In the genomic region with DNA sequence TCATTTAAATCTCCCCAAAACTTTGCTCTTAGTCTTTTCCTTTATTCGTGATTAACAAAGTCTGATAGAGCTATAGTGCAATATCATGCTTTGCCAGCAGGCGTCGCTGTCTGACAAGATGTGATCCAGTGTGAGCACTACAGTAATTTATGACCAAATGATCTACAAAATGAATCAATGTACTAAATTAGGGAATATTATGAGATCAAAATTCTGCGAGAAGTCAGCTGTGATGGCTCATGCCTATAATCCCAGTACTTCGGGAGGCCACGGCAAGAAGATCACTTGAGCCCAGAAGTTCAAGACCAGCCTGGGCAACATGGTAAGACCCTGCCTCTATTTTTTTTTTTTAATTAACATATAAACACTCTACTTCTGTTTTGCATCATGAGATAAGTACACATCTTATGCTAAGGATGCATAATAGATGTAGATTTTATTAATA, we compare ENCODE assay signal across 8 cellular contexts. TPM values are rescaled to one million over a fixed set of nuclear protein-coding genes. Genes with fewer than 3 reads are reported as not detected.
DNase-seq lines count a peak whose midpoint lies in the region; ATAC-seq, FAIRE-seq and TF ChIP-seq lines count a peak whose summit lies in the region.

No MANE protein-coding gene starts in this region.

- TF ChIP-seq POLR2A in IMR-90 (IDR thresholded peaks at IDR 0.05; ENCODE audit: low read depth, low read length) (0 out of 2 replicates have a peak, but pooled peaks have one; percentile 45), body of pancreas (IDR thresholded peaks at IDR 0.05) (no peak), right lobe of liver (IDR thresholded peaks at IDR 0.05) (no peak)

- no peak overlapping the region for H2BK5ac ChIP-seq in IMR-90 (ENCODE audit: low read depth, low read length, poor library complexity, severe bottlenecking)

- POLR2A ChIA-PET in IMR-90 (lab: Charles Lee; ENCODE audit: unreplicated experiment), result no interaction called here

- H3K23ac ChIP-seq in IMR-90 (ENCODE audit: low read depth, low read length), result no peak overlapping the region

- no peak overlapping the region for H2BK120ac ChIP-seq in IMR-90 (ENCODE audit: low read depth, low read length)

- H3K9ac ChIP-seq in IMR-90 (ENCODE audit: low read depth, low read length), result no peak overlapping the region

- H2AK5ac ChIP-seq in IMR-90 (ENCODE audit: low read depth, low read length), result no peak overlapping the region

- no peak overlapping the region for H2BK20ac ChIP-seq in IMR-90 (ENCODE audit: low read depth, low read length)

- peak; percentile 87 for DNase-seq in COLO668 (lab: John Stamatoyannopoulos, UW; ENCODE audit: unreplicated experiment)
- DNase-seq in IMR-90, result peak; percentile 74
- DNase-seq in body of pancreas, result peak; percentile 74 to 88 (median 84)
- peak in 2 of 3 donors; percentile 69 to 73 for DNase-seq in right lobe of liver
- peak; percentile 73 to 74 for DNase-seq in stimulated activated CD8-positive, alpha-beta memory T cell treated with anti-CD3 and anti-CD28 coated beads, Interleukin-2, amount 100 ng/mL, for 1 hour (ENCODE audit: low read depth in 2 of 2)
- DNase-seq in H7, result no peak

- CTCF ChIA-PET in IMR-90 (lab: Yijun Ruan, JAX), result interaction anchor here (0.5 to 3.0 kb wide), 14 partner anchors 9 to 294 kb away, joined by 3 to 26 read pairs (median 4); no protein-coding TSS in a partner anchor

- H3K9me3 ChIP-seq in IMR-90 (ENCODE audit: control insufficient read depth, insufficient read depth, low read length) (peaks cover 2% of the 10 kb centered on the region; the same call in 1 of the 2 replicates), body of pancreas (no peaks in the 10 kb centered on the region), right lobe of liver (peaks cover 0 to 7% (median 2%) of the 10 kb centered on the region in 4 donors)

- H4K8ac ChIP-seq in IMR-90 (ENCODE audit: low read depth in 2 of 2, low read length in 2 of 2), result no peak overlapping the region

- peak; percentile 82 for FAIRE-seq in TTC549 (lab: Jason Lieb, UNC)

- no peak overlapping the region for H3K14ac ChIP-seq in IMR-90 (replicated peaks; ENCODE audit: low read depth, low read length)

- no peak overlapping the region for H2BK15ac ChIP-seq in IMR-90 (ENCODE audit: low read depth, low read length)

- in situ Hi-C loops in IMR-90 (cut with MboI; ENCODE audit: low sequenced_read_pairs), result loop anchor here (5.0 to 10.0 kb wide), 2 partner anchors 166 to 203 kb away; no protein-coding TSS in a partner anchor

- no peak overlapping the region for H2AK9ac ChIP-seq in IMR-90 (replicated peaks; ENCODE audit: low read depth, low read length, poor library complexity)

- H3K4me2 ChIP-seq in IMR-90 (ENCODE audit: low read depth, low read length), result no peak overlapping the region

- no peak overlapping the region for H2AFZ ChIP-seq in IMR-90 (replicated peaks; ENCODE audit: low read length, poor library complexity)

- H3K4ac ChIP-seq in IMR-90 (ENCODE audit: low read depth, low read length), result no peak overlapping the region

- peaks cover 6% of the 10 kb centered on the region; the same call in 1 of the 2 replicates for H3K9me1 ChIP-seq in IMR-90 (ENCODE audit: insufficient read depth, low read length)

- no peak overlapping the region for H3K18ac ChIP-seq in IMR-90 (ENCODE audit: low read depth, low read length)

- TF ChIP-seq CTCF in IMR-90 (conservative IDR thresholded peaks at IDR 0.05; ENCODE audit: low read depth, low read length) (peak; percentile 97), body of pancreas (IDR thresholded peaks at IDR 0.05) (peak; percentile 62 to 94 (median 91)), right lobe of liver (IDR thresholded peaks at IDR 0.05) (peak; percentile 82 to 98 (median 92))

- peaks cover 8% of the 10 kb centered on the region; the same call in 1 of the 2 replicates for H4K20me1 ChIP-seq in IMR-90 (ENCODE audit: insufficient read depth, low read length)

- H3K4me1 ChIP-seq in IMR-90 (ENCODE audit: control insufficient read depth, insufficient read depth, low read length) (peaks cover 15% of the 10 kb centered on the region), body of pancreas (peaks cover 26% of the 10 kb centered on the region), right lobe of liver (peaks cover 0 to 31% (median 6%) of the 10 kb centered on the region in 4 donors)

- ATAC-seq in IMR-90 (ENCODE audit: low read depth), result no peak
- no peak for ATAC-seq in body of pancreas
- ATAC-seq in right lobe of liver, result peak in 2 of 4 donors; percentile 5 to 24
- no peak for ATAC-seq in GM21526 (IDR thresholded peaks at IDR 0.05; ENCODE audit: low FRiP score, unreplicated experiment)

- no TSS peak for BruUV-seq in IMR-90 (replicated peaks; lab: Mats Ljungman, UMichigan)

- no CpG with 5 or more reads among the region's 6 CpGs for WGBS in IMR-90 (ENCODE audit: extremely low coverage in 2 of 2, insufficient read length in 1 of 2), 2 experiments
- 38 to 42% methylated on average over 6 of the region's 6 CpGs for WGBS in body of pancreas, 2 donors
- WGBS in right lobe of liver (ENCODE audit: insufficient coverage, low coverage, low lambda C conversion rate, missing lambda C conversion rate), result 44% methylated on average over 6 of the region's 6 CpGs

- H3K4me3 ChIP-seq in IMR-90 (ENCODE audit: insufficient read depth, low read depth, low read length), result no peak overlapping the region
- H3K4me3 ChIP-seq in body of pancreas, result no peak overlapping the region
- no peak overlapping the region for H3K4me3 ChIP-seq in right lobe of liver
- no peak overlapping the region for H3K4me3 ChIP-seq in H7 (ENCODE audit: insufficient read depth, low read depth, low read length)

- no peak overlapping the region for H4K91ac ChIP-seq in IMR-90 (ENCODE audit: insufficient read depth, low read depth, low read length)

- H3K79me1 ChIP-seq in IMR-90 (ENCODE audit: low read depth in 1 of 2, low read length in 2 of 2), result peaks cover 6 to 11% of the 10 kb centered on the region in 2 experiments

- H3K36me3 ChIP-seq in IMR-90 (ENCODE audit: control insufficient read depth, insufficient read depth, low read length) (no peaks in the 10 kb centered on the region), body of pancreas (replicated peaks in 1 of 2; ENCODE audit: insufficient read depth in 1 of 2, low read depth in 2 of 2) (no peaks in the 10 kb centered on the region), right lobe of liver (no peaks in the 10 kb centered on the region), H7 (replicated peaks; ENCODE audit: control insufficient read depth, insufficient read depth, low read length) (no peaks in the 10 kb centered on the region)

- H3K27me3 ChIP-seq in IMR-90 (ENCODE audit: control insufficient read depth, insufficient read depth, low read length) (no peaks in the 10 kb centered on the region), body of pancreas (no peaks in the 10 kb centered on the region), right lobe of liver (no peaks in the 10 kb centered on the region), H7 (ENCODE audit: control insufficient read depth, insufficient read depth, low read length) (peaks cover 15% of the 10 kb centered on the region)

- intact Hi-C loops in IMR-90 (cut with micrococcal nuclease) (loop anchor here (1.0 to 5.0 kb wide), 5 partner anchors 22 to 298 kb away; a partner anchor contains a TSS), body of pancreas (cut with DNase I) (loop anchor here (10.0 kb wide), 2 partner anchors 166 to 196 kb away; no protein-coding TSS in a partner anchor), right lobe of liver (cut with DNase I) (loop anchor here (5.0 to 10.0 kb wide), 2 partner anchors 186 to 203 kb away; no protein-coding TSS in a partner anchor)

- H4K5ac ChIP-seq in IMR-90 (ENCODE audit: low read depth, low read length), result no peak overlapping the region

- no peak overlapping the region for H3K27ac ChIP-seq in IMR-90 (ENCODE audit: insufficient read depth, low read length)
- no peak overlapping the region for H3K27ac ChIP-seq in body of pancreas
- peak overlapping the region in 1 of 3 donors; percentile 21 for H3K27ac ChIP-seq in right lobe of liver

- no peak overlapping the region for H3K56ac ChIP-seq in IMR-90 (ENCODE audit: extremely low read depth, insufficient read depth, low read length)

- TF ChIP-seq RAD21 in IMR-90 (IDR thresholded peaks at IDR 0.05; ENCODE audit: low read length), result peak; percentile 95

- dilution Hi-C loops in IMR-90 (cut with HindIII; ENCODE audit: low sequenced_read_pairs, unreplicated experiment), result no loop called here

TF ChIP-seq in IMR-90, 13 proteins besides CTCF, POLR2A, EP300 and RAD21:
- TF ChIP-seq SMC3 (IDR thresholded peaks at IDR 0.05; ENCODE audit: low read depth, low read length) (peak; percentile 96), MXI1 (IDR thresholded peaks at IDR 0.05; ENCODE audit: borderline replicate concordance, low read depth, low read length) (no peak)

RNA-seq across cellular contexts. Expression of a gene that starts 3.6 kb away (rescaled TPM):
- total RNA-seq in IMR-90 (2012; rRNA removed) (15.0 and 16.7 TPM in 2 replicates), body of pancreas (10 to 100 TPM; 14.5 to 16.5 TPM), right lobe of liver (100 to 1,000 TPM in 1 of 6 experiments, 10 to 100 TPM in 4, 1 to 10 TPM in 1; 7.7 to 121 (median 37.0) TPM)
- 17.6 and 19.8 TPM in 2 replicates for polyA plus RNA-seq in IMR-90 (2012; rRNA removed)
- polyA plus RNA-seq in IMR-90 (2012; cell fraction: cytosol; rRNA removed), result 22.0 and 35.7 TPM in 2 replicates
- 16.5 and 24.0 TPM in 2 replicates for polyA plus RNA-seq in IMR-90 (2012; cell fraction: nucleus; rRNA removed; ENCODE audit: low replicate concordance)
- 4.2 and 6.5 TPM in 2 replicates for total RNA-seq in H7 (2014; rRNA removed; shearing (Covaris generic))

RNA-seq across cellular contexts. Expression of a gene that starts 54.5 kb away (rescaled TPM):
- 8.3 and 9.3 TPM in 2 replicates for total RNA-seq in IMR-90 (2012; rRNA removed)
- polyA plus RNA-seq in IMR-90 (2012; rRNA removed), result 22.1 and 22.7 TPM in 2 replicates
- polyA plus RNA-seq in IMR-90 (2012; cell fraction: cytosol; rRNA removed), result 11.9 and 21.1 TPM in 2 replicates
- 23.3 and 30.1 TPM in 2 replicates for polyA plus RNA-seq in IMR-90 (2012; cell fraction: nucleus; rRNA removed; ENCODE audit: low replicate concordance)
- 10 to 100 TPM; 24.1 to 35.6 TPM for total RNA-seq in body of pancreas
- 100 to 1,000 TPM; 102 to 158 (median 120) TPM for total RNA-seq in right lobe of liver
- 13.9 and 20.2 TPM in 2 replicates for total RNA-seq in H7 (2014; rRNA removed; shearing (Covaris generic))
